In the genomic region with DNA sequence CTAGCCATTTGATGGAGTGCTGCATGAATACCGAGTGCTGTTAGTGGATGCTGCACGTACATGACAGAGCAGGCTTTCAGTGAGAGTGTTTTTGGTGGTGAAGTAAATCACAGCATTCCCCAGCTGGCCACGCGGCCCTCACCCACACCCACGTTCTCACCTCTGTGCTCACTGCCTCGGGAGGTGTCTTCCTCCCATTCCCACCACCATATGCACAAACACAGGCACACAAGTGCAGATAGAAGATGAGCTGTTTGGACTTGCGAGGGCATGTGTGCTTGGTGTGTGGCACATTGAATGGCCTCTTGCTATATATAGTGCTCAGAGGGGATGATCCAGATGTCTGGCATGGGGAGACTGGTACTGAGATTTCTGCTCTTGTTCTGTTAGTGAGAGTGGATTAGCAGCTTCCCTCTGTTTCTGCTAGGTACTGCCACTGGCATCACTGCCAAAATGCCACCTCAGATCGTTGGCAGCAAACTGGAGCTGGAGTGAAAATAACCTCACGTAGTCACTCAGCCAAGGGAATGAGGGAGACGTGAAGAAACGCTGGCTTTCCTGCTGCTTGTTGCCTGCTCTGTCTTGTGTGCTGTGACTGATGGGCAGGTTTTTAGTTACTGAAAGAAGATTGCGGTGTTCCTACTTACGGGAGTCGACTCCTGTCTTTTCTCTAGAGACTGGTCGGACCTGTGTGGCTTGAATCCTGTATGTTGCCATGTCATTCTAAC, we compare ENCODE assay signal across 1 cellular context.
TF ChIP-seq lines count a peak whose summit lies in the region.

No MANE protein-coding gene starts in this region.

TF ChIP-seq in H1, 55 proteins besides CTCF, POLR2A, EP300 and RAD21 (continued from another document):
- no peak for TF ChIP-seq TAF1 (IDR thresholded peaks at IDR 0.05; ENCODE audit: low read depth, low read length)
- no peak for TF ChIP-seq NRF1 (IDR thresholded peaks at IDR 0.05; ENCODE audit: low read depth, low read length)
- TF ChIP-seq POU5F1 (IDR thresholded peaks at IDR 0.05; ENCODE audit: low read depth, low read length) = no peak
- no peak for TF ChIP-seq CHD2 (IDR thresholded peaks at IDR 0.05; ENCODE audit: low read length)
